8 cellular contexts compared by ENCODE assay signal in genomic region chr7:128883622-128884549, GRCh38. TPM values are rescaled to one million over a fixed set of nuclear protein-coding genes. Genes with fewer than 3 reads are reported as not detected.
A peak's percentile ranks its signal among the peaks of the same experiment; 100 is the strongest.
DNase-seq lines count a peak whose midpoint lies in the region; ATAC-seq and TF ChIP-seq lines count a peak whose summit lies in the region.

No MANE protein-coding gene starts in this region.

- TF ChIP-seq EP300 in neural cell (conservative IDR thresholded peaks at IDR 0.05; ENCODE audit: poor library complexity, severe bottlenecking) (no peak), stomach (IDR thresholded peaks at IDR 0.05) (no peak)

- POLR2A ChIA-PET in PC-3 (lab: Charles Lee; ENCODE audit: unreplicated experiment): no interaction called here

- H3K9me3 ChIP-seq in PC-3 (ENCODE audit: low read length) (no peaks in the 10 kb centered on the region), esophagus squamous epithelium (no peaks in the 10 kb centered on the region), neural cell (ENCODE audit: low read length) (no peaks in the 10 kb centered on the region), stomach (no peaks in the 10 kb centered on the region)

- WGBS in esophagus squamous epithelium, 2 donors: 42 to 47% methylated on average over 11 to 14 of the region's 22 CpGs
- WGBS in stomach, 5 donors: 46 to 57% (median 52%) methylated on average over 18 to 22 of the region's 22 CpGs

- H4K20me1 ChIP-seq in PC-3 (ENCODE audit: low read length) (no peaks in the 10 kb centered on the region), neural cell (ENCODE audit: insufficient read depth) (no peaks in the 10 kb centered on the region)

- ATAC-seq in GM19324 (IDR thresholded peaks at IDR 0.05; ENCODE audit: low FRiP score, unreplicated experiment) (peak; percentile 63), PC-3 (peak; percentile 47)

- TF ChIP-seq POLR2A in esophagus squamous epithelium (IDR thresholded peaks at IDR 0.05) (no peak), stomach (IDR thresholded peaks at IDR 0.05) (no peak)

- no TSS peak for BruUV-seq in PC-3 (replicated peaks; lab: Mats Ljungman, UMichigan)

- DNase-seq in HuH-7 (ENCODE audit: low spot score) (peak; percentile 97), PC-3 (peak; percentile 81), activated T-cell treated with anti-CD3 and anti-CD28 coated beads for 4 hours (peak; percentile 85), esophagus squamous epithelium (lab: John Stamatoyannopoulos, UW) (peak; percentile 13), stomach (peak; percentile 86)

- H3K36me3 ChIP-seq in PC-3 (ENCODE audit: low read depth, low read length): no peaks in the 10 kb centered on the region
- H3K36me3 ChIP-seq in esophagus squamous epithelium: no peaks in the 10 kb centered on the region
- no peaks in the 10 kb centered on the region for H3K36me3 ChIP-seq in neural cell (ENCODE audit: insufficient read depth, low read length)
- no peaks in the 10 kb centered on the region for H3K36me3 ChIP-seq in stomach

- H3K9ac ChIP-seq in PC-3 (ENCODE audit: low read length) (no peak overlapping the region), neural cell (ENCODE audit: low read length) (no peak overlapping the region)

- peak; percentile 68 for TF ChIP-seq RAD21 in neural cell (conservative IDR thresholded peaks at IDR 0.05)

- no peak overlapping the region for H3K4me3 ChIP-seq in PC-3 (ENCODE audit: low read length)
- H3K4me3 ChIP-seq in esophagus squamous epithelium: peak overlapping the region in 2 of 4 donors; percentile 25 to 43
- H3K4me3 ChIP-seq in neural cell (ENCODE audit: low read length): no peak overlapping the region
- H3K4me3 ChIP-seq in stomach: peak overlapping the region in 2 of 4 donors; percentile 17 to 32

- H3K9me2 ChIP-seq in PC-3 (replicated peaks; ENCODE audit: low read length): no peaks in the 10 kb centered on the region
- no peaks in the 10 kb centered on the region for H3K9me2 ChIP-seq in neural cell (ENCODE audit: insufficient read depth, low read length)

- H3K27me3 ChIP-seq in PC-3 (ENCODE audit: low read length): no peaks in the 10 kb centered on the region
- H3K27me3 ChIP-seq in esophagus squamous epithelium: peaks cover 0 to 20% (median 0%) of the 10 kb centered on the region in 4 donors
- peaks cover 5% of the 10 kb centered on the region for H3K27me3 ChIP-seq in neural cell (ENCODE audit: insufficient read depth, low read depth, low read length)
- peaks cover 0 to 28% (median 0%) of the 10 kb centered on the region in 3 donors for H3K27me3 ChIP-seq in stomach

- CTCF ChIA-PET in PC-3 (lab: Charles Lee): interaction anchor here (0.6 to 1.3 kb wide), 4 partner anchors 21 to 341 kb away, joined by 3 to 10 read pairs (median 6); partner anchors contain the start of gene ATP6V1F

- peak; percentile 99 for TF ChIP-seq CTCF in C4-2B (conservative IDR thresholded peaks at IDR 0.05)
- TF ChIP-seq CTCF in PC-3 (conservative IDR thresholded peaks at IDR 0.05; ENCODE audit: low read depth, low read length): peak; percentile 94
- TF ChIP-seq CTCF in esophagus squamous epithelium (IDR thresholded peaks at IDR 0.05): peak; percentile 88 to 96 (median 93)
- peak; percentile 69 for TF ChIP-seq CTCF in neural cell (IDR thresholded peaks at IDR 0.05; ENCODE audit: poor library complexity, severe bottlenecking)
- peak in 5 of 7 experiments; percentile 77 to 94 (median 85) for TF ChIP-seq CTCF in stomach (IDR thresholded peaks at IDR 0.05)

- no peak overlapping the region for H2AFZ ChIP-seq in PC-3 (ENCODE audit: low read length)
- H2AFZ ChIP-seq in neural cell (ENCODE audit: low read depth, low read length): no peak overlapping the region

- no peak overlapping the region for H3K4me2 ChIP-seq in PC-3 (ENCODE audit: low read length)
- no peak overlapping the region for H3K4me2 ChIP-seq in neural cell (ENCODE audit: low read length)

- H3K4me1 ChIP-seq in PC-3 (ENCODE audit: insufficient read depth, low read length) (peaks cover 10% of the 10 kb centered on the region), esophagus squamous epithelium (peaks cover 0 to 11% (median 0%) of the 10 kb centered on the region in 3 donors), stomach (peaks cover 0 to 5% (median 0%) of the 10 kb centered on the region in 4 donors)

- H3K79me2 ChIP-seq in PC-3 (ENCODE audit: low read length) (no peaks in the 10 kb centered on the region), neural cell (replicated peaks; ENCODE audit: insufficient read depth, low read length) (no peaks in the 10 kb centered on the region)

- H3K27ac ChIP-seq in C4-2B (no peak overlapping the region), PC-3 (ENCODE audit: low read length) (no peak overlapping the region), esophagus squamous epithelium (no peak overlapping the region), neural cell (ENCODE audit: low read length) (no peak overlapping the region), stomach (no peak overlapping the region)

- intact Hi-C loops in PC-3 (cut with micrococcal nuclease): loop anchor here (5.0 kb wide), 3 partner anchors 92 to 407 kb away; partner anchors contain the start of genes CCDC136 and METTL2B
- intact Hi-C loops in esophagus squamous epithelium (cut with DNase I): no loop called here
- intact Hi-C loops in stomach (cut with DNase I; ENCODE audit: low total_unique reads): loop anchor here (10.0 kb wide), 1 partner anchor 279 kb away; no protein-coding TSS in a partner anchor

- no peaks in the 10 kb centered on the region for H3F3A ChIP-seq in PC-3 (ENCODE audit: low read length, unreplicated experiment)
- no peaks in the 10 kb centered on the region for H3F3A ChIP-seq in neural cell (ENCODE audit: insufficient read depth, low read length, poor library complexity, severe bottlenecking)

TF ChIP-seq in neural cell, 6 proteins besides CTCF, POLR2A, EP300 and RAD21:
- no peak for TF ChIP-seq EZH2 (IDR thresholded peaks at IDR 0.05; ENCODE audit: borderline replicate concordance, insufficient read depth, low read length, poor library complexity, severe bottlenecking)
- TF ChIP-seq SMC3 (conservative IDR thresholded peaks at IDR 0.05; ENCODE audit: poor library complexity): peak; percentile 69

RNA-seq across cellular contexts. Expression of gene ATP6V1F, which starts 21.2 kb away (rescaled TPM):
- total RNA-seq in PC-3 (2014; rRNA removed): 129 and 131 TPM in 2 replicates
- 100 to 1,000 TPM; 103 to 148 (median 130) TPM for total RNA-seq in esophagus squamous epithelium
- polyA plus RNA-seq in neural cell: 228 and 246 TPM in 2 replicates
- 80.1 and 87.6 TPM in 2 replicates for polyA minus RNA-seq in neural cell
- 10 to 100 TPM in 4 of 5 donors, 1 to 10 TPM in 1; 2.0 to 86.2 (median 47.5) TPM for total RNA-seq in stomach
- polyA plus RNA-seq in stomach: 100 to 1,000 TPM; 246 to 282 (median 264) TPM

RNA-seq across cellular contexts. Expression of gene KCP, which starts 26.6 kb away (rescaled TPM):
- 3.2 and 3.4 TPM in 2 replicates for total RNA-seq in PC-3 (2014; rRNA removed)
- total RNA-seq in esophagus squamous epithelium: 1 to 10 TPM in 2 of 4 donors, under 1 TPM in 2; 0.47 to 1.5 (median 0.87) TPM
- 0.31 and 0.54 TPM in 2 replicates for polyA plus RNA-seq in neural cell
- polyA minus RNA-seq in neural cell: not detected in 2 replicates
- 1 to 10 TPM in 1 of 5 donors, under 1 TPM in 1, not detected in 3; 0.73 to 2.3 TPM for total RNA-seq in stomach
- 1 to 10 TPM in 1 of 3 donors, not detected in 2; 1.6 TPM for polyA plus RNA-seq in stomach

RNA-seq across cellular contexts. Expression of gene FLNC, which starts 53.7 kb away (rescaled TPM):
- total RNA-seq in PC-3 (2014; rRNA removed): 88.7 and 121 TPM in 2 replicates
- total RNA-seq in esophagus squamous epithelium: 10 to 100 TPM in 2 of 4 donors, 1 to 10 TPM in 2; 3.0 to 27.3 (median 7.5) TPM
- polyA plus RNA-seq in neural cell: 0.36 and 0.60 TPM in 2 replicates
- polyA minus RNA-seq in neural cell: 0.46 and 0.49 TPM in 2 replicates
- 100 to 1,000 TPM in 3 of 5 donors, 10 to 100 TPM in 2; 30.9 to 184 (median 105) TPM for total RNA-seq in stomach
- polyA plus RNA-seq in stomach: 10 to 100 TPM in 1 of 3 donors, 1 to 10 TPM in 2; 1.9 to 13.6 (median 5.3) TPM

RNA-seq across cellular contexts. Expression of gene IRF5, which starts 53.8 kb away (rescaled TPM):
- total RNA-seq in PC-3 (2014; rRNA removed) (12.2 and 15.3 TPM in 2 replicates), esophagus squamous epithelium (10 to 100 TPM; 12.2 to 20.5 (median 16.9) TPM), stomach (10 to 100 TPM in 1 of 5 donors, 1 to 10 TPM in 4; 2.2 to 13.8 (median 5.8) TPM)
- polyA plus RNA-seq in neural cell (not detected in 2 replicates), stomach (1 to 10 TPM; 3.2 to 7.3 (median 3.4) TPM)
- not detected in 2 replicates for polyA minus RNA-seq in neural cell

Comparison
In these comparisons a context has a peak if more than half of its experiments do, and no peak if none do; other contexts are left out.
1. DNase-seq: peak in every context shown above with its lines; median percentile 97 in HuH-7; 86 in stomach; 85 in activated T-cell treated with anti-CD3 and anti-CD28 coated beads for 4 hours; 81 in PC-3; 13 in esophagus squamous epithelium.